ENCODE assay signal across 2 cellular contexts in the genomic region with DNA sequence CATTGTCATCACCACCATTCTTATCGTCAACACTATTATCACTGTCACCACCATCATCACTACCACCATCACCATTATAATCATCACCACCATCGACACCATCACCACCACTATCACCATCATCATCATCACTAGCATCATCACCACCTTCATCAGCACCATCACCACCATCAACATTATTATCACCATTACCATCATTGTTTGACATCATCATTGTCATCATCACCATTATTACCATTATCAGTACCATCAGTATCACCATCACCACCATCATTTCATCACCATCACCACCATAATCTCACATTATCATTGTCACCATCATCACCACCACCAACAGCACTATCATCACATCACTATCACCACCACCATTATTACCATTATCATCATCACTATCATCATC.
A peak's percentile ranks its signal among the peaks of the same experiment; 100 is the strongest.
TF ChIP-seq lines count a peak whose summit lies in the region.

No MANE protein-coding gene starts in this region.

TF ChIP-seq in HepG2, 621 proteins besides CTCF, POLR2A, EP300 and RAD21:
- TF ChIP-seq ATF7 (IDR thresholded peaks at IDR 0.05) = peak; percentile 55
- TF ChIP-seq ATF7 (CRISPR knock-in tag; IDR thresholded peaks at IDR 0.05) = no peak
- TF ChIP-seq ZNF207 (IDR thresholded peaks at IDR 0.05; ENCODE audit: borderline replicate concordance) = 0 out of 2 replicates have a peak, but pooled peaks have one; percentile 68
- TF ChIP-seq CREB1 (IDR thresholded peaks at IDR 0.05) = peak; percentile 92
- TF ChIP-seq CREB1 (CRISPR knock-in tag; IDR thresholded peaks at IDR 0.05) = no peak
- TF ChIP-seq NAIF1 (CRISPR knock-in tag; IDR thresholded peaks at IDR 0.05; ENCODE audit: borderline replicate concordance) = no peak
- no peak for TF ChIP-seq EZH2 (conservative IDR thresholded peaks at IDR 0.05; ENCODE audit: low read depth, low read length)

TF ChIP-seq in K562, 482 proteins besides CTCF, POLR2A, EP300 and RAD21:
- TF ChIP-seq NFE2L1 (tag; IDR thresholded peaks at IDR 0.05; ENCODE audit: borderline replicate concordance, low read depth) (no peak), ATF3 (IDR thresholded peaks at IDR 0.05) (peak; percentile 6; the same call in 1 of the 2 replicates), ATF3 (CRISPR knock-in tag; conservative IDR thresholded peaks at IDR 0.05) (no peak), ATF1 (CRISPR knock-in tag; IDR thresholded peaks at IDR 0.05) (no peak), ATF1 (tag; IDR thresholded peaks at IDR 0.05) (peak; percentile 17; the same call in 1 of the 2 replicates), NCOA2 (IDR thresholded peaks at IDR 0.05; ENCODE audit: partially characterized antibody in 2 of 2) (no peak), HDAC1 (IDR thresholded peaks at IDR 0.05) (0 out of 4 replicates have a peak, but pooled peaks of 1 of the 2 experiments have one; percentile 16)
